18 cellular contexts compared by ENCODE assay signal in the genomic region with DNA sequence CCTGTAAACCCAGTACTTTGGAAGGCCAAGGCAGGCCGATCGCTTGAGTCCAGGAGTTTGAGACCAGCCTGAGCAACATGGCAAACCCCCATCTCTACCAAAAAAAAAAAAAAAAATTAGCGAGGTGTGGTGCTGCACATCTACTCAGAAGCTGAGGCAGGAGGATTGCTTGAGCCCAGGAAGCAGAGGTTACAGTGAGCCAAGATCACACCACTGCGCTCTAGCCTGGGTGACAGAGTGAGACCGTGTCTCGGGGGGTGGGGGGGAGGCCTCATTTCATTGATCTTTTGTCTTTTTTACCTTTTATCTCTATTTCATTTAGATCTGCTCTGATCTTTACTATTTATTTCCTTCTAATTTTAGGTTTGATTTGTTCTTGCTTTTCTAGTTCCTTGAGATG. TPM values are rescaled to one million over a fixed set of nuclear protein-coding genes. Genes with fewer than 3 reads are reported as not detected.
DNase-seq lines count a peak whose midpoint lies in the region; ATAC-seq and TF ChIP-seq lines count a peak whose summit lies in the region.
"Had no signal": no experiment of that assay in that cellular context is flagged by ENCODE, and none has a peak within 500 bp of the region (broad histone marks: within the 10 kb centered on the region; RNA-seq: fewer than 3 reads in every experiment).

No MANE protein-coding gene starts in this region.

- DNase-seq in Caco-2 (no peak), adipocyte (ENCODE audit: low read depth) (no peak), progenitor cell of endocrine pancreas (ENCODE audit: low spot score, unreplicated experiment) (no peak)
- no peak for DNase-seq in central memory CD4-positive, alpha-beta T cell
- DNase-seq: 8988T; ACHN; BE2C; C1 segment of cervical spinal cord; Calu3; CD4-positive, alpha-beta memory T cell; CD4-positive, CD25-positive, alpha-beta regulatory T cell; CD8-positive, alpha-beta memory T cell; COR-L47; DMS79 treated with DMSO at 0.1 percent for 48 hours; GF-D8 had no signal

- ATAC-seq in GM19463 (IDR thresholded peaks at IDR 0.05; ENCODE audit: unreplicated experiment), result no peak

- no peak for TF ChIP-seq CTCF in Caco-2 (IDR thresholded peaks at IDR 0.05; ENCODE audit: insufficient read depth in 1 of 2, low read depth in 1 of 2, low read length in 1 of 2, severe bottlenecking in 1 of 2, unreplicated experiment in 1 of 2)
- no peak for TF ChIP-seq CTCF in progenitor cell of endocrine pancreas (IDR thresholded peaks at IDR 0.05; ENCODE audit: unreplicated experiment)

- no peaks in the 10 kb centered on the region for H3K4me1 Mint-ChIP-seq in Caco-2 (ENCODE audit: low read depth, unreplicated experiment)
- H3K4me1 Mint-ChIP-seq in progenitor cell of endocrine pancreas (ENCODE audit: low read depth), result no peaks in the 10 kb centered on the region
- H3K4me1 Mint-ChIP-seq: CD14-positive monocyte; CD4-positive, CD25-positive, alpha-beta regulatory T cell; CD8-positive, alpha-beta memory T cell had no signal

- intact Hi-C loops in Caco-2 (cut with micrococcal nuclease; ENCODE audit: unreplicated experiment), result no loop called here

- H3K27ac Mint-ChIP-seq in Caco-2 (ENCODE audit: unreplicated experiment) (peak overlapping the region; percentile 53), progenitor cell of endocrine pancreas (peak overlapping the region; percentile 94)
- H3K27ac Mint-ChIP-seq: CD14-positive monocyte; CD4-positive, alpha-beta memory T cell; CD4-positive, CD25-positive, alpha-beta regulatory T cell had no signal

- H3K9me3 Mint-ChIP-seq in Caco-2 (ENCODE audit: unreplicated experiment) (peaks cover 79% of the 10 kb centered on the region), progenitor cell of endocrine pancreas (ENCODE audit: low read depth) (peaks cover 53% of the 10 kb centered on the region)

- no TSS peak for BruUV-seq in Caco-2 (replicated peaks; lab: Mats Ljungman, UMichigan)

- H3K27me3 ChIP-seq in Caco-2 (replicated peaks; ENCODE audit: control insufficient read depth, insufficient read depth, low read length), result no peaks in the 10 kb centered on the region
- no peaks in the 10 kb centered on the region for H3K27me3 ChIP-seq in adipocyte (replicated peaks; ENCODE audit: control insufficient read depth, insufficient read depth, low read length)
- H3K27me3 ChIP-seq: BE2C, BLaER1 had no signal

- CTCF ChIA-PET in Caco-2 (lab: Charles Lee), result no interaction called here

- H3K9me3 ChIP-seq in Caco-2 (peaks cover 92% of the 10 kb centered on the region), adipocyte (ENCODE audit: control insufficient read depth, low read length) (peaks cover 100% of the 10 kb centered on the region)
- H3K9me3 ChIP-seq: BE2C had no signal

- no peaks in the 10 kb centered on the region for H3K4me1 ChIP-seq in Caco-2
- no peaks in the 10 kb centered on the region for H3K4me1 ChIP-seq in adipocyte (ENCODE audit: control insufficient read depth, insufficient read depth, low read length)
- H3K4me1 ChIP-seq: BE2C, BLaER1 had no signal

- H3K36me3 Mint-ChIP-seq in Caco-2 (ENCODE audit: insufficient read depth, unreplicated experiment) (peaks cover 63% of the 10 kb centered on the region), progenitor cell of endocrine pancreas (ENCODE audit: insufficient read depth) (peaks cover 59% of the 10 kb centered on the region)

- H3K36me3 ChIP-seq in Caco-2 (ENCODE audit: control insufficient read depth, insufficient read depth, low read length) (no peaks in the 10 kb centered on the region), adipocyte (ENCODE audit: control insufficient read depth, insufficient read depth, low read length, severe bottlenecking) (no peaks in the 10 kb centered on the region)
- H3K36me3 ChIP-seq: BE2C had no signal

- H3K27me3 Mint-ChIP-seq in Caco-2 (ENCODE audit: insufficient read depth, unreplicated experiment) (no peaks in the 10 kb centered on the region), progenitor cell of endocrine pancreas (no peaks in the 10 kb centered on the region)
- H3K27me3 Mint-ChIP-seq: CD4-positive, alpha-beta memory T cell; CD4-positive, CD25-positive, alpha-beta regulatory T cell had no signal

- H3K4me3 ChIP-seq in Caco-2 (ENCODE audit: low read depth, low read length) (no peak overlapping the region), adipocyte (ENCODE audit: low read length) (peak overlapping the region; percentile 25)
- H3K4me3 ChIP-seq: BLaER1 had no signal

- no peak overlapping the region for H3K9ac ChIP-seq in adipocyte (ENCODE audit: low read length)
- H3K9ac ChIP-seq: BLaER1 had no signal

- H3K4me3 Mint-ChIP-seq in Caco-2 (ENCODE audit: unreplicated experiment) (no peak overlapping the region), progenitor cell of endocrine pancreas (ENCODE audit: low read depth) (no peak overlapping the region)
- H3K4me3 Mint-ChIP-seq: CD14-positive monocyte; CD4-positive, alpha-beta memory T cell; CD4-positive, CD25-positive, alpha-beta regulatory T cell; CD8-positive, alpha-beta memory T cell had no signal

- POLR2A ChIA-PET in Caco-2 (lab: Charles Lee), result no interaction called here

RNA-seq across cellular contexts. Expression of gene KCNQ1OT1, which starts 51.8 kb away (rescaled TPM):
- 7.5 and 8.2 TPM in 2 replicates for total RNA-seq in Caco-2 (2022)
- 18.0 and 18.7 TPM in 2 replicates for total RNA-seq in progenitor cell of endocrine pancreas
